Comparison of ENCODE assay signal across 1 cellular context in the genomic region with DNA sequence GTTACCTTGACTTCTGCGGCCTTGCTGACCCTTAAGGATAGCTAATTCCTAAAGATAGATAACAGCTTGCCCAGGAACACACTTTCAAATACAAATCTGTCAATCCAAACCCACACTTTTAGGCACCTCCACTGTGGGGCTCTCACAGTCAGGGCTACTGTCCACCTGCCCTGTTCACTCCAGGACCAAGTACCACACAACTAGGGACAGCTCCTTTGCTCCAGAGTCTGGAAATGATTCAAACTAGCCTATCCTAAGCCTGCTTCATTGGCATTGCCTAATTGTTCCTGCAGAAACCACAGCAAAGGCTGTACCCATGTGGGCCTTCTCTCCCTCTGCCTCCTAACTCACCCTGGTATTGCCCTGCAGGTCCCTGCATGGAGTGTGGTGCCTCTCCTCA.
TF ChIP-seq lines count a peak whose summit lies in the region.

No MANE protein-coding gene starts in this region.

TF ChIP-seq in IMR-90, 13 proteins besides CTCF, POLR2A, EP300 and RAD21:
- TF ChIP-seq CEBPB (IDR thresholded peaks at IDR 0.05; ENCODE audit: low read depth, low read length): no peak
